In genomic region chr12:57194253-57194652, GRCh38 we compare ENCODE assay signal across 1 cellular context.
TF ChIP-seq lines count a peak whose summit lies in the region.

No MANE protein-coding gene starts in this region.

TF ChIP-seq in H1, 55 proteins besides CTCF, POLR2A, EP300 and RAD21:
- TF ChIP-seq CBX5 (IDR thresholded peaks at IDR 0.05; ENCODE audit: low read depth, low read length) (no peak), CEBPB (IDR thresholded peaks at IDR 0.05; ENCODE audit: low read depth, low read length) (no peak), SIX5 (IDR thresholded peaks at IDR 0.05; ENCODE audit: low read depth, low read length) (no peak), HDAC6 (IDR thresholded peaks at IDR 0.05; ENCODE audit: low read depth, low read length) (no peak), CTBP2 (IDR thresholded peaks at IDR 0.05; ENCODE audit: borderline replicate concordance, insufficient read depth, insufficient read length, low read length) (no peak), TEAD4 (IDR thresholded peaks at IDR 0.05; ENCODE audit: low read depth, low read length) (no peak), RBBP5 (IDR thresholded peaks at IDR 0.05; ENCODE audit: borderline replicate concordance, low read depth, low read length) (no peak), KDM4A (IDR thresholded peaks at IDR 0.05; ENCODE audit: low read depth, low read length, severe bottlenecking) (no peak), MAFK (IDR thresholded peaks at IDR 0.05; ENCODE audit: low read depth, low read length) (no peak), RFX5 (IDR thresholded peaks at IDR 0.05; ENCODE audit: borderline replicate concordance, low read depth, low read length) (no peak), ZNF274 (IDR thresholded peaks at IDR 0.05; ENCODE audit: borderline replicate concordance, extremely low read depth, low read length) (no peak), E2F6 (IDR thresholded peaks at IDR 0.05) (no peak), BCL11A (IDR thresholded peaks at IDR 0.05; ENCODE audit: low read depth in 2 of 2, low read length in 2 of 2) (no peak), JUN (IDR thresholded peaks at IDR 0.05; ENCODE audit: low read depth, low read length) (no peak), JUND (IDR thresholded peaks at IDR 0.05; ENCODE audit: low read length) (no peak), CBX8 (IDR thresholded peaks at IDR 0.05; ENCODE audit: borderline replicate concordance, low read depth, low read length) (no peak), CHD2 (IDR thresholded peaks at IDR 0.05; ENCODE audit: low read length) (no peak), NANOG (IDR thresholded peaks at IDR 0.05; ENCODE audit: insufficient read depth, low read depth, low read length, poor library complexity, severe bottlenecking) (no peak)
- TF ChIP-seq, protein P1, sequence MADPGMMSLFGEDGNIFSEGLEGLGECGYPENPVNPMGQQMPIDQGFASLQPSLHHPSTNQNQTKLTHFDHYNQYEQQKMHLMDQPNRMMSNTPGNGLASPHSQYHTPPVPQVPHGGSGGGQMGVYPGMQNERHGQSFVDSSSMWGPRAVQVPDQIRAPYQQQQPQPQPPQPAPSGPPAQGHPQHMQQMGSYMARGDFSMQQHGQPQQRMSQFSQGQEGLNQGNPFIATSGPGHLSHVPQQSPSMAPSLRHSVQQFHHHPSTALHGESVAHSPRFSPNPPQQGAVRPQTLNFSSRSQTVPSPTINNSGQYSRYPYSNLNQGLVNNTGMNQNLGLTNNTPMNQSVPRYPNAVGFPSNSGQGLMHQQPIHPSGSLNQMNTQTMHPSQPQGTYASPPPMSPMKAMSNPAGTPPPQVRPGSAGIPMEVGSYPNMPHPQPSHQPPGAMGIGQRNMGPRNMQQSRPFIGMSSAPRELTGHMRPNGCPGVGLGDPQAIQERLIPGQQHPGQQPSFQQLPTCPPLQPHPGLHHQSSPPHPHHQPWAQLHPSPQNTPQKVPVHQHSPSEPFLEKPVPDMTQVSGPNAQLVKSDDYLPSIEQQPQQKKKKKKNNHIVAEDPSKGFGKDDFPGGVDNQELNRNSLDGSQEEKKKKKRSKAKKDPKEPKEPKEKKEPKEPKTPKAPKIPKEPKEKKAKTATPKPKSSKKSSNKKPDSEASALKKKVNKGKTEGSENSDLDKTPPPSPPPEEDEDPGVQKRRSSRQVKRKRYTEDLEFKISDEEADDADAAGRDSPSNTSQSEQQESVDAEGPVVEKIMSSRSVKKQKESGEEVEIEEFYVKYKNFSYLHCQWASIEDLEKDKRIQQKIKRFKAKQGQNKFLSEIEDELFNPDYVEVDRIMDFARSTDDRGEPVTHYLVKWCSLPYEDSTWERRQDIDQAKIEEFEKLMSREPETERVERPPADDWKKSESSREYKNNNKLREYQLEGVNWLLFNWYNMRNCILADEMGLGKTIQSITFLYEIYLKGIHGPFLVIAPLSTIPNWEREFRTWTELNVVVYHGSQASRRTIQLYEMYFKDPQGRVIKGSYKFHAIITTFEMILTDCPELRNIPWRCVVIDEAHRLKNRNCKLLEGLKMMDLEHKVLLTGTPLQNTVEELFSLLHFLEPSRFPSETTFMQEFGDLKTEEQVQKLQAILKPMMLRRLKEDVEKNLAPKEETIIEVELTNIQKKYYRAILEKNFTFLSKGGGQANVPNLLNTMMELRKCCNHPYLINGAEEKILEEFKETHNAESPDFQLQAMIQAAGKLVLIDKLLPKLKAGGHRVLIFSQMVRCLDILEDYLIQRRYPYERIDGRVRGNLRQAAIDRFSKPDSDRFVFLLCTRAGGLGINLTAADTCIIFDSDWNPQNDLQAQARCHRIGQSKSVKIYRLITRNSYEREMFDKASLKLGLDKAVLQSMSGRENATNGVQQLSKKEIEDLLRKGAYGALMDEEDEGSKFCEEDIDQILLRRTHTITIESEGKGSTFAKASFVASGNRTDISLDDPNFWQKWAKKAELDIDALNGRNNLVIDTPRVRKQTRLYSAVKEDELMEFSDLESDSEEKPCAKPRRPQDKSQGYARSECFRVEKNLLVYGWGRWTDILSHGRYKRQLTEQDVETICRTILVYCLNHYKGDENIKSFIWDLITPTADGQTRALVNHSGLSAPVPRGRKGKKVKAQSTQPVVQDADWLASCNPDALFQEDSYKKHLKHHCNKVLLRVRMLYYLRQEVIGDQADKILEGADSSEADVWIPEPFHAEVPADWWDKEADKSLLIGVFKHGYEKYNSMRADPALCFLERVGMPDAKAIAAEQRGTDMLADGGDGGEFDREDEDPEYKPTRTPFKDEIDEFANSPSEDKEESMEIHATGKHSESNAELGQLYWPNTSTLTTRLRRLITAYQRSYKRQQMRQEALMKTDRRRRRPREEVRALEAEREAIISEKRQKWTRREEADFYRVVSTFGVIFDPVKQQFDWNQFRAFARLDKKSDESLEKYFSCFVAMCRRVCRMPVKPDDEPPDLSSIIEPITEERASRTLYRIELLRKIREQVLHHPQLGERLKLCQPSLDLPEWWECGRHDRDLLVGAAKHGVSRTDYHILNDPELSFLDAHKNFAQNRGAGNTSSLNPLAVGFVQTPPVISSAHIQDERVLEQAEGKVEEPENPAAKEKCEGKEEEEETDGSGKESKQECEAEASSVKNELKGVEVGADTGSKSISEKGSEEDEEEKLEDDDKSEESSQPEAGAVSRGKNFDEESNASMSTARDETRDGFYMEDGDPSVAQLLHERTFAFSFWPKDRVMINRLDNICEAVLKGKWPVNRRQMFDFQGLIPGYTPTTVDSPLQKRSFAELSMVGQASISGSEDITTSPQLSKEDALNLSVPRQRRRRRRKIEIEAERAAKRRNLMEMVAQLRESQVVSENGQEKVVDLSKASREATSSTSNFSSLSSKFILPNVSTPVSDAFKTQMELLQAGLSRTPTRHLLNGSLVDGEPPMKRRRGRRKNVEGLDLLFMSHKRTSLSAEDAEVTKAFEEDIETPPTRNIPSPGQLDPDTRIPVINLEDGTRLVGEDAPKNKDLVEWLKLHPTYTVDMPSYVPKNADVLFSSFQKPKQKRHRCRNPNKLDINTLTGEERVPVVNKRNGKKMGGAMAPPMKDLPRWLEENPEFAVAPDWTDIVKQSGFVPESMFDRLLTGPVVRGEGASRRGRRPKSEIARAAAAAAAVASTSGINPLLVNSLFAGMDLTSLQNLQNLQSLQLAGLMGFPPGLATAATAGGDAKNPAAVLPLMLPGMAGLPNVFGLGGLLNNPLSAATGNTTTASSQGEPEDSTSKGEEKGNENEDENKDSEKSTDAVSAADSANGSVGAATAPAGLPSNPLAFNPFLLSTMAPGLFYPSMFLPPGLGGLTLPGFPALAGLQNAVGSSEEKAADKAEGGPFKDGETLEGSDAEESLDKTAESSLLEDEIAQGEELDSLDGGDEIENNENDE (IDR thresholded peaks at IDR 0.05; ENCODE audit: insufficient replicate concordance, low read length): no peak
TF ChIP-seq in H1: peak in this region for 0.
